Comparison of ENCODE assay signal across 16 cellular contexts in genomic region chr12:124656947-124657434, GRCh38.
DNase-seq lines count a peak whose midpoint lies in the region; ATAC-seq, FAIRE-seq and TF ChIP-seq lines count a peak whose summit lies in the region.
"Had no signal": no experiment of that assay in that cellular context is flagged by ENCODE, and none has a peak within 500 bp of the region (broad histone marks: within the 10 kb centered on the region; RNA-seq: fewer than 3 reads in every experiment).

No MANE protein-coding gene starts in this region.

- peak overlapping the region; percentile 55 to 67 for H2BK12ac ChIP-seq in mesenchymal stem cell (ENCODE audit: low read length in 2 of 2)

- POLR2A ChIA-PET in HEK293 (lab: Yijun Ruan, JAX): no interaction called here
- POLR2A ChIA-PET in K562 (lab: Yijun Ruan, JAX): no interaction called here

- H2BK5ac ChIP-seq in mesenchymal stem cell (ENCODE audit: low read depth, low read length, poor library complexity, severe bottlenecking): no peak overlapping the region

- H3K9me1 ChIP-seq in K562 (ENCODE audit: control insufficient read depth, insufficient read depth, low read length): no peaks in the 10 kb centered on the region

- no peak for TF ChIP-seq RAD21 in K562 (CRISPR knock-in tag; conservative IDR thresholded peaks at IDR 0.05 in 1 of 2, IDR thresholded peaks at IDR 0.05 in 1 of 2)

- peak overlapping the region; percentile 46 to 69 for H3K4ac ChIP-seq in mesenchymal stem cell (ENCODE audit: low read depth in 1 of 2, low read length in 2 of 2)

- H2AK5ac ChIP-seq in mesenchymal stem cell (ENCODE audit: low read length, severe bottlenecking): peak overlapping the region; percentile 28

- H3K9ac ChIP-seq in K562 (ENCODE audit: insufficient read depth in 1 of 2, low read depth in 2 of 2, low read length in 2 of 2): no peak overlapping the region; a peak in 1 of 4 replicates
- no peak overlapping the region for H3K9ac ChIP-seq in mesenchymal stem cell (ENCODE audit: low read length)
- H3K9ac ChIP-seq: KMS-11 had no signal

- in situ Hi-C loops in K562 (cut with MboI): no loop called here

- DNase-seq in K562 (ENCODE audit: extremely low read depth in 1 of 4, low spot score in 3 of 4) (no peak), mesenchymal stem cell (no peak), substantia nigra (lab: John Stamatoyannopoulos, UW) (no peak), NCI-H1930 (lab: John Stamatoyannopoulos, UW) (no peak), DMS153 treated with DMSO at 0.1 percent for 48 hours (lab: John Stamatoyannopoulos, UW; ENCODE audit: unreplicated experiment) (no peak)
- DNase-seq: CD4-positive, alpha-beta T cell; DND-41; HCEC 1CT; NCI-H1105 treated with DMSO at 0.1 percent for 48 hours; NCI-H187; NCI-H446 treated with DMSO at 0.1 percent for 48 hours; SJCRH30 had no signal

- peak overlapping the region; percentile 56 for H2BK15ac ChIP-seq in mesenchymal stem cell (ENCODE audit: low read depth, poor library complexity, severe bottlenecking)

- CTCF ChIA-PET in HEK293 (lab: Yijun Ruan, JAX): interaction anchor here (0.6 kb wide), 1 partner anchor 463 kb away, joined by 3 read pairs; no protein-coding TSS in a partner anchor
- CTCF ChIA-PET in K562 (lab: Yijun Ruan, JAX; ENCODE audit: low intra/inter-chr PET ratio): no interaction called here

- H3K14ac ChIP-seq in mesenchymal stem cell (ENCODE audit: low read length in 2 of 2): no peak overlapping the region

- no peaks in the 10 kb centered on the region for H3K36me3 ChIP-seq in HEK293 (ENCODE audit: control insufficient read depth in 2 of 2, insufficient read depth in 1 of 2, low read length in 2 of 2)
- no peaks in the 10 kb centered on the region for H3K36me3 ChIP-seq in K562 (ENCODE audit: control insufficient read depth, insufficient read depth, low read length)
- H3K36me3 ChIP-seq in mesenchymal stem cell (ENCODE audit: control insufficient read depth in 1 of 2, insufficient read depth in 2 of 2, low read depth in 1 of 2, low read length in 2 of 2): no peaks in the 10 kb centered on the region
- H3K36me3 ChIP-seq: SJCRH30 had no signal

- H2AFZ ChIP-seq in K562 (ENCODE audit: low read depth, low read length) (no peak overlapping the region), mesenchymal stem cell (ENCODE audit: low read depth, low read length) (no peak overlapping the region)

- WGBS in K562 (ENCODE audit: insufficient coverage, low coverage, missing lambda C conversion rate): 15% methylated on average over 8 of the region's 8 CpGs
- 65% methylated on average over 6 of the region's 8 CpGs for WGBS in mesenchymal stem cell

- ATAC-seq in K562 (no peak), GM19395 (IDR thresholded peaks at IDR 0.05; ENCODE audit: unreplicated experiment) (no peak)

- H3K27me3 ChIP-seq in K562 (ENCODE audit: control insufficient read depth in 2 of 2, insufficient read depth in 2 of 2, low read length in 2 of 2) (peaks cover 11 to 31% of the 10 kb centered on the region in 2 experiments; a peak in 4 of 5 replicates), mesenchymal stem cell (ENCODE audit: control insufficient read depth in 1 of 2, insufficient read depth in 1 of 2, low read length in 2 of 2) (no peaks in the 10 kb centered on the region)
- H3K27me3 ChIP-seq: SJCRH30 had no signal

- no peaks in the 10 kb centered on the region for H3K4me1 ChIP-seq in HEK293 (ENCODE audit: control insufficient read depth, insufficient read depth, low read length)
- H3K4me1 ChIP-seq in K562 (replicated peaks in 1 of 2; ENCODE audit: control insufficient read depth in 2 of 2, insufficient read depth in 2 of 2, low read length in 2 of 2): peaks cover 8 to 26% of the 10 kb centered on the region in 2 experiments; a peak in 4 of 5 replicates
- peaks cover 45% of the 10 kb centered on the region for H3K4me1 ChIP-seq in mesenchymal stem cell (ENCODE audit: control insufficient read depth, insufficient read depth, low read depth, low read length)

- H3K79me2 ChIP-seq in K562 (ENCODE audit: control insufficient read depth, insufficient read depth, low read length): no peaks in the 10 kb centered on the region

- H4K8ac ChIP-seq in mesenchymal stem cell (ENCODE audit: low read length): no peak overlapping the region

- H3K9me3 ChIP-seq in HEK293 (ENCODE audit: control insufficient read depth, insufficient read depth, low read depth, low read length) (no peaks in the 10 kb centered on the region), K562 (replicated peaks; ENCODE audit: control insufficient read depth, insufficient read depth, low read depth, low read length) (no peaks in the 10 kb centered on the region), mesenchymal stem cell (ENCODE audit: control insufficient read depth, low read length) (no peaks in the 10 kb centered on the region)
- H3K9me3 ChIP-seq: SJCRH30 had no signal

- H4K91ac ChIP-seq in mesenchymal stem cell (ENCODE audit: low read length): peak overlapping the region; percentile 77

- BruUV-seq in K562 (replicated peaks; lab: Mats Ljungman, UMichigan): no TSS peak

- peak overlapping the region; percentile 22 for H2BK120ac ChIP-seq in mesenchymal stem cell (ENCODE audit: low read depth, low read length)

- H3K27ac ChIP-seq in HEK293 (ENCODE audit: extremely low read depth, low read depth, low read length): no peak overlapping the region
- H3K27ac ChIP-seq in K562 (ENCODE audit: extremely low read depth, low read depth, low read length): no peak overlapping the region
- H3K27ac ChIP-seq in mesenchymal stem cell (ENCODE audit: low read length, poor library complexity, severe bottlenecking): no peak overlapping the region
- peak overlapping the region; percentile 95 for H3K27ac ChIP-seq in substantia nigra (ENCODE audit: low read depth, low read length, poor library complexity, severe bottlenecking)
- H3K27ac ChIP-seq: KMS-11 had no signal

- TF ChIP-seq POLR2A in K562 (conservative IDR thresholded peaks at IDR 0.05): no peak

- no peak overlapping the region for H3K4me2 ChIP-seq in K562 (ENCODE audit: insufficient read depth, low read length)
- no peak overlapping the region for H3K4me2 ChIP-seq in mesenchymal stem cell (ENCODE audit: low read length, poor library complexity, severe bottlenecking)
- H3K4me2 ChIP-seq: KMS-11 had no signal

- H3K4me3 ChIP-seq in HEK293 (ENCODE audit: low read depth, low read length): no peak overlapping the region
- H3K4me3 ChIP-seq in K562: no peak overlapping the region
- no peak overlapping the region for H3K4me3 ChIP-seq in mesenchymal stem cell (ENCODE audit: insufficient read depth in 1 of 2, low read depth in 1 of 2, low read length in 2 of 2)
- H3K4me3 ChIP-seq: SJCRH30 had no signal

- no peak for TF ChIP-seq CTCF in HEK293 (tag by site-specific recombination; IDR thresholded peaks at IDR 0.05)
- TF ChIP-seq CTCF in K562 (IDR thresholded peaks at IDR 0.05 in 2 of 3, conservative IDR thresholded peaks at IDR 0.05 in 1 of 3; ENCODE audit: insufficient read depth in 2 of 3, low read depth in 1 of 3, low read length in 3 of 3): no peak

- intact Hi-C loops in K562 (cut with micrococcal nuclease): no loop called here

- H3K18ac ChIP-seq in mesenchymal stem cell (ENCODE audit: low read depth in 1 of 2, low read length in 2 of 2): peak overlapping the region; percentile 44 to 58

- peak; percentile 48 for FAIRE-seq in K562 (lab: Jason Lieb, UNC)
- FAIRE-seq: G401.6 had no signal

- no peak overlapping the region for H3K23ac ChIP-seq in mesenchymal stem cell (ENCODE audit: low read length in 2 of 2)

- H3K79me1 ChIP-seq in mesenchymal stem cell (replicated peaks; ENCODE audit: low read length, poor library complexity, severe bottlenecking): no peaks in the 10 kb centered on the region

- H4K20me1 ChIP-seq in K562 (replicated peaks; ENCODE audit: control insufficient read depth, insufficient read depth, low read length): no peaks in the 10 kb centered on the region; the same call in 1 of the 2 replicates

- no peak for TF ChIP-seq EP300 in K562 (IDR thresholded peaks at IDR 0.05; ENCODE audit: low read length)

TF ChIP-seq in HEK293, 187 proteins besides CTCF, POLR2A, EP300 and RAD21 (continues in another document):
- no peak for TF ChIP-seq ZNF148 (tag by site-specific recombination; IDR thresholded peaks at IDR 0.05; ENCODE audit: borderline replicate concordance)
- no peak for TF ChIP-seq ZSCAN30 (tag by site-specific recombination; IDR thresholded peaks at IDR 0.05)

TF ChIP-seq in K562, 482 proteins besides CTCF, POLR2A, EP300 and RAD21:
- TF ChIP-seq SIX5 (IDR thresholded peaks at IDR 0.05; ENCODE audit: borderline replicate concordance in 1 of 2, insufficient read depth in 1 of 2, low read depth in 1 of 2, low read length in 2 of 2) (no peak), ZFP36 (IDR thresholded peaks at IDR 0.05; ENCODE audit: low read depth, low read length, partially characterized antibody) (peak; percentile 91), RBM25 (IDR thresholded peaks at IDR 0.05; ENCODE audit: low read depth, low read length, severe bottlenecking) (peak; percentile 70)
